Comparison of ENCODE assay signal across 25 cellular contexts in genomic region chr9:38030658-38031057, GRCh38. TPM values are rescaled to one million over a fixed set of nuclear protein-coding genes. Genes with fewer than 3 reads are reported as not detected.
DNase-seq lines count a peak whose midpoint lies in the region; ATAC-seq and TF ChIP-seq lines count a peak whose summit lies in the region.
"Had no signal": no experiment of that assay in that cellular context is flagged by ENCODE, and none has a peak within 500 bp of the region (broad histone marks: within the 10 kb centered on the region; RNA-seq: fewer than 3 reads in every experiment).

No MANE protein-coding gene starts in this region.

- DNase-seq in AG10803 (ENCODE audit: low read depth) (no peak), HCT116 (ENCODE audit: low read depth, low spot score) (no peak), choroid plexus epithelial cell (ENCODE audit: low read depth) (no peak), neural crest cell (ENCODE audit: low read depth, low spot score) (no peak), NAMALWA (ENCODE audit: low spot score) (no peak), posterior cingulate gyrus (no peak)
- DNase-seq in stimulated activated CD4-positive, alpha-beta T cell treated with anti-CD3 and anti-CD28 coated beads, Interleukin-4, amount 100 ng/mL, for 4 hours, result no peak
- DNase-seq: activated T-cell treated with anti-CD3 and anti-CD28 coated beads, Interleukin-2, amount 50 U/mL, for 72 hours; CD4-positive, CD25-positive, alpha-beta regulatory T cell; DMS53; gastrocnemius medialis; GM23248; mesenchymal stem cell; naive thymus-derived CD8-positive, alpha-beta T cell; NCI-H1417 treated with DMSO at 0.1 percent for 48 hours; NCI-H2171; OCI-M1; SIG-M5; stimulated activated CD4-positive, alpha-beta T cell treated with anti-CD3 and anti-CD28 coated beads, Interleukin-2, amount 100 ng/mL, for 48 hours; stomach; T-helper 17 cell had no signal

- no peaks in the 10 kb centered on the region for H3K9me3 Mint-ChIP-seq in neural crest cell
- H3K9me3 Mint-ChIP-seq: activated naive CD4-positive, alpha-beta T cell treated with anti-CD3 and anti-CD28 coated beads, Interleukin-2, amount 50 U/mL, for 72 hours; activated T-cell treated with anti-CD3 and anti-CD28 coated beads, Interleukin-2, amount 50 U/mL, for 72 hours; CD4-positive, CD25-positive, alpha-beta regulatory T cell; naive thymus-derived CD8-positive, alpha-beta T cell had no signal

- CTCF ChIA-PET in HCT116 (lab: Charles Lee), result no interaction called here

- H3K4me3 ChIP-seq in AG10803 (ENCODE audit: low read length), result no peak overlapping the region
- H3K4me3 ChIP-seq in HCT116 (replicated peaks in 1 of 2; ENCODE audit: low read depth in 1 of 2, low read length in 2 of 2), result no peak overlapping the region
- no peak overlapping the region for H3K4me3 ChIP-seq in choroid plexus epithelial cell (ENCODE audit: low read depth, low read length)
- H3K4me3 ChIP-seq: gastrocnemius medialis, GM23248, skin epidermis, stomach had no signal

- H3K4me1 ChIP-seq in HCT116 (ENCODE audit: control insufficient read depth in 1 of 2, insufficient read depth in 2 of 2, low read length in 2 of 2), result peaks cover 52 to 82% of the 10 kb centered on the region in 2 experiments

- BruUV-seq in HCT116 (replicated peaks; lab: Mats Ljungman, UMichigan), result no TSS peak

- peaks cover 100% of the 10 kb centered on the region for H3K79me2 ChIP-seq in HCT116 (ENCODE audit: insufficient read depth, low read length)

- H3K27me3 ChIP-seq in HCT116 (ENCODE audit: insufficient read depth, low read length), result no peaks in the 10 kb centered on the region
- H3K27me3 ChIP-seq: gastrocnemius medialis, stomach had no signal

- H3K4me3 Mint-ChIP-seq in neural crest cell, result no peak overlapping the region
- H3K4me3 Mint-ChIP-seq: activated T-cell treated with anti-CD3 and anti-CD28 coated beads, Interleukin-2, amount 50 U/mL, for 72 hours; CD4-positive, CD25-positive, alpha-beta regulatory T cell; naive thymus-derived CD8-positive, alpha-beta T cell; T-helper 17 cell had no signal

- no peak overlapping the region for H3K4me2 ChIP-seq in HCT116 (ENCODE audit: low read length)

- 0 out of 2 replicates have a peak, but pooled peaks have one; percentile 10 for TF ChIP-seq CTCF in AG10803 (conservative IDR thresholded peaks at IDR 0.05; ENCODE audit: low read length)
- TF ChIP-seq CTCF in HCT116 (IDR thresholded peaks at IDR 0.05 in 2 of 3, conservative IDR thresholded peaks at IDR 0.05 in 1 of 3; ENCODE audit: borderline replicate concordance in 1 of 3, insufficient read depth in 1 of 3, low read depth in 2 of 3, low read length in 2 of 3), result peak in 2 of 3 experiments; percentile 16 to 20; a peak in 2 of 6 replicates
- TF ChIP-seq CTCF in choroid plexus epithelial cell (conservative IDR thresholded peaks at IDR 0.05; ENCODE audit: low read depth, low read length), result peak; percentile 19
- TF ChIP-seq CTCF in neural crest cell (conservative IDR thresholded peaks at IDR 0.05), result peak; percentile 19

- no peak for TF ChIP-seq RAD21 in HCT116 (IDR thresholded peaks at IDR 0.05; ENCODE audit: low read depth)

- no peaks in the 10 kb centered on the region for H3K36me3 ChIP-seq in HCT116 (ENCODE audit: control insufficient read depth in 1 of 2, insufficient read depth in 2 of 2, low read length in 2 of 2)
- H3K36me3 ChIP-seq: gastrocnemius medialis, stomach had no signal

- intact Hi-C loops in HCT116 (cut with micrococcal nuclease) (no loop called here), posterior cingulate gyrus (cut with DNase I) (no loop called here)

- no peaks in the 10 kb centered on the region for H3K36me3 Mint-ChIP-seq in neural crest cell (ENCODE audit: low read depth)
- H3K36me3 Mint-ChIP-seq: activated naive CD4-positive, alpha-beta T cell treated with anti-CD3 and anti-CD28 coated beads, Interleukin-2, amount 50 U/mL, for 72 hours; CD4-positive, CD25-positive, alpha-beta regulatory T cell; naive thymus-derived CD8-positive, alpha-beta T cell had no signal

- POLR2A ChIA-PET in HCT116 (lab: Charles Lee), result no interaction called here

- H3K27ac Mint-ChIP-seq in neural crest cell (ENCODE audit: unreplicated experiment), result no peak overlapping the region
- H3K27ac Mint-ChIP-seq: activated naive CD4-positive, alpha-beta T cell treated with anti-CD3 and anti-CD28 coated beads, Interleukin-2, amount 50 U/mL, for 72 hours; activated T-cell treated with anti-CD3 and anti-CD28 coated beads, Interleukin-2, amount 50 U/mL, for 72 hours; CD4-positive, CD25-positive, alpha-beta regulatory T cell; T-helper 17 cell had no signal

- H2AFZ ChIP-seq in HCT116 (ENCODE audit: low read depth, low read length, poor library complexity, severe bottlenecking), result no peak overlapping the region
- H2AFZ ChIP-seq: GM23248, parathyroid adenoma had no signal

- no peaks in the 10 kb centered on the region for H3K27me3 Mint-ChIP-seq in neural crest cell (ENCODE audit: low read depth)

- no peak for ATAC-seq in HCT116
- no peak for ATAC-seq in GM21619 (IDR thresholded peaks at IDR 0.05; ENCODE audit: unreplicated experiment)
- ATAC-seq: activated naive CD4-positive, alpha-beta T cell treated with anti-CD3 and anti-CD28 coated beads, Interleukin-2, amount 50 U/mL, for 72 hours; gastrocnemius medialis; T-helper 17 cell had no signal

- 0 out of 2 replicates have a peak, but pooled peaks cover 2% of the 10 kb centered on the region for H4K20me1 ChIP-seq in HCT116 (ENCODE audit: insufficient read depth)

- no peak for TF ChIP-seq POLR2A in HCT116 (IDR thresholded peaks at IDR 0.05; ENCODE audit: borderline replicate concordance, extremely low read depth, insufficient read depth, insufficient read length)

- RAD21 ChIA-PET in HCT116 (lab: Charles Lee; ENCODE audit: low non-redundant PET in 1 of 2, low total read pairs in 2 of 2, uncharacterized antibody in 2 of 2, unreplicated experiment in 2 of 2), result no interaction called here

- no peaks in the 10 kb centered on the region for H3K9me2 ChIP-seq in HCT116 (ENCODE audit: insufficient read depth)

- H3K9me3 ChIP-seq in HCT116 (ENCODE audit: control insufficient read depth in 1 of 2, insufficient read depth in 1 of 2, low read depth in 1 of 2, low read length in 2 of 2), result no peaks in the 10 kb centered on the region
- H3K9me3 ChIP-seq: gastrocnemius medialis, stomach had no signal

- H3K9ac ChIP-seq in HCT116 (ENCODE audit: low read length), result no peak overlapping the region
- H3K9ac ChIP-seq: GM23248, parathyroid adenoma had no signal

- no peak overlapping the region for H3K27ac ChIP-seq in HCT116 (ENCODE audit: low read depth, low read length)
- H3K27ac ChIP-seq: gastrocnemius medialis, GM23248, parathyroid adenoma, skin epidermis had no signal

- H3K4me1 Mint-ChIP-seq in neural crest cell, result peaks cover 15% of the 10 kb centered on the region
- H3K4me1 Mint-ChIP-seq: CD4-positive, CD25-positive, alpha-beta regulatory T cell had no signal

TF ChIP-seq in HCT116, 20 proteins besides CTCF, POLR2A, EP300 and RAD21 (continues in another document):
- TF ChIP-seq EZH2phosphoT487 (IDR thresholded peaks at IDR 0.05; ENCODE audit: borderline replicate concordance) (no peak), SRF (IDR thresholded peaks at IDR 0.05; ENCODE audit: low read depth) (no peak), EGR1 (IDR thresholded peaks at IDR 0.05; ENCODE audit: low read depth) (no peak), CEBPB (IDR thresholded peaks at IDR 0.05; ENCODE audit: low read depth) (no peak), FOSL1 (IDR thresholded peaks at IDR 0.05; ENCODE audit: low read depth) (no peak), JUND (IDR thresholded peaks at IDR 0.05) (no peak), YY1 (IDR thresholded peaks at IDR 0.05; ENCODE audit: extremely low read depth, insufficient replicate concordance, low read depth, low read length) (no peak), TCF7L2 (IDR thresholded peaks at IDR 0.05; ENCODE audit: borderline replicate concordance, extremely low read depth, insufficient read depth, insufficient read length) (no peak), CBX3 (IDR thresholded peaks at IDR 0.05; ENCODE audit: low read depth) (no peak), REST (IDR thresholded peaks at IDR 0.05; ENCODE audit: low read depth) (no peak)

RNA-seq across cellular contexts. Expression of gene SHB, which starts 38.4 kb away (rescaled TPM):
- total RNA-seq in HCT116 (2021; ENCODE audit: unreplicated experiment) (28.7 TPM), neural crest cell (4.6 and 4.8 TPM in 2 replicates)
- 27.3 and 30.7 TPM in 2 replicates for polyA plus RNA-seq in HCT116 (2012)
